In genomic region chr9:107020040-107020530, GRCh38 we compare ENCODE assay signal across 10 cellular contexts.
DNase-seq lines count a peak whose midpoint lies in the region; ATAC-seq and TF ChIP-seq lines count a peak whose summit lies in the region.
"Had no signal": no experiment of that assay in that cellular context is flagged by ENCODE, and none has a peak within 500 bp of the region (broad histone marks: within the 10 kb centered on the region; RNA-seq: fewer than 3 reads in every experiment).

No MANE protein-coding gene starts in this region.

- H3K4me1 ChIP-seq in BLaER1: peaks cover 49% of the 10 kb centered on the region
- H3K4me1 ChIP-seq in left lung: no peaks in the 10 kb centered on the region
- H3K4me1 ChIP-seq: body of pancreas had no signal

- H3K27me3 ChIP-seq in BLaER1: no peaks in the 10 kb centered on the region
- H3K27me3 ChIP-seq in left lung: no peaks in the 10 kb centered on the region

- H3K36me3 Mint-ChIP-seq in HFFc6 (ENCODE audit: low read depth): peaks cover 5% of the 10 kb centered on the region; the same call in 1 of the 2 replicates
- H3K36me3 Mint-ChIP-seq in activated T-cell treated with anti-CD3 and anti-CD28 coated beads, Interleukin-2, amount 50 U/mL, for 4 hours (ENCODE audit: insufficient read depth): no peaks in the 10 kb centered on the region
- H3K36me3 Mint-ChIP-seq: T-cell had no signal

- no peaks in the 10 kb centered on the region for H4K20me1 ChIP-seq in BLaER1

- no peak overlapping the region for H3K4me3 Mint-ChIP-seq in HFFc6
- no peak overlapping the region for H3K4me3 Mint-ChIP-seq in activated T-cell treated with anti-CD3 and anti-CD28 coated beads, Interleukin-2, amount 50 U/mL, for 4 hours
- H3K4me3 Mint-ChIP-seq: T-cell had no signal

- peak overlapping the region; percentile 62 for H3K4me2 ChIP-seq in BLaER1

- intact Hi-C loops in left lung (cut with DNase I): no loop called here

- H3K36me3 ChIP-seq in BLaER1: no peaks in the 10 kb centered on the region
- H3K36me3 ChIP-seq in left lung: no peaks in the 10 kb centered on the region

- H3K27ac ChIP-seq in BLaER1 (no peak overlapping the region), left lung (no peak overlapping the region)
- H3K27ac ChIP-seq: body of pancreas had no signal

- peaks cover 12% of the 10 kb centered on the region for H3K9me3 Mint-ChIP-seq in HFFc6
- H3K9me3 Mint-ChIP-seq in activated T-cell treated with anti-CD3 and anti-CD28 coated beads, Interleukin-2, amount 50 U/mL, for 4 hours: peaks cover 5% of the 10 kb centered on the region

- H3K9me3 ChIP-seq in BLaER1 (peaks cover 21% of the 10 kb centered on the region), left lung (peaks cover 0 to 10% of the 10 kb centered on the region in 2 donors)

- peak; percentile 81 for ATAC-seq in left lung
- ATAC-seq in activated T-cell treated with anti-CD3 and anti-CD28 coated beads, Interleukin-2, amount 50 U/mL, for 4 hours: no peak
- no peak for ATAC-seq in GM19324 (IDR thresholded peaks at IDR 0.05; ENCODE audit: low FRiP score, unreplicated experiment)
- ATAC-seq: body of pancreas had no signal

- H3K9ac ChIP-seq in BLaER1: no peak overlapping the region

- H3K4me1 Mint-ChIP-seq in HFFc6 (ENCODE audit: low read depth): peaks cover 28% of the 10 kb centered on the region
- peaks cover 7% of the 10 kb centered on the region for H3K4me1 Mint-ChIP-seq in activated T-cell treated with anti-CD3 and anti-CD28 coated beads, Interleukin-2, amount 50 U/mL, for 4 hours (ENCODE audit: low read depth)

- peak; percentile 91 for DNase-seq in HFFc6
- DNase-seq in astrocyte of the spinal cord (ENCODE audit: low read depth, low spot score): peak; percentile 98
- peak in 1 of 2 donors; percentile 34 for DNase-seq in left lung
- DNase-seq in activated T-cell treated with anti-CD3 and anti-CD28 coated beads, Interleukin-2, amount 50 U/mL, for 4 hours: no peak
- DNase-seq in NCI-H524 treated with DMSO at 0.1 percent for 48 hours (lab: John Stamatoyannopoulos, UW): no peak
- DNase-seq in SK-N-DZ (ENCODE audit: low spot score): no peak
- DNase-seq: T-cell had no signal

- TF ChIP-seq CTCF in HFFc6 (IDR thresholded peaks at IDR 0.05) (no peak), astrocyte of the spinal cord (IDR thresholded peaks at IDR 0.05; ENCODE audit: low read depth, low read length) (peak; percentile 13), left lung (IDR thresholded peaks at IDR 0.05) (no peak)

- H3K27ac Mint-ChIP-seq in HFFc6: peak overlapping the region; percentile 82
- H3K27ac Mint-ChIP-seq: T-cell had no signal

- in situ Hi-C loops in astrocyte of the spinal cord (cut with HindIII; ENCODE audit: low sequenced_read_pairs): no loop called here

- H3K4me3 ChIP-seq in BLaER1: no peak overlapping the region
- H3K4me3 ChIP-seq in astrocyte of the spinal cord (ENCODE audit: low read depth, low read length): no peak overlapping the region
- H3K4me3 ChIP-seq in left lung: no peak overlapping the region
- H3K4me3 ChIP-seq: body of pancreas had no signal

- H3K27me3 Mint-ChIP-seq in HFFc6 (ENCODE audit: insufficient read depth): peaks cover 23% of the 10 kb centered on the region
- no peaks in the 10 kb centered on the region for H3K27me3 Mint-ChIP-seq in activated T-cell treated with anti-CD3 and anti-CD28 coated beads, Interleukin-2, amount 50 U/mL, for 4 hours (ENCODE audit: low read depth)
- H3K27me3 Mint-ChIP-seq: T-cell had no signal

Comparison
In these comparisons a context has a peak if more than half of its experiments do, and no peak if none do; other contexts are left out.
1. DNase-seq: peak in HFFc6 (single experiment) and astrocyte of the spinal cord (single experiment); none in activated T-cell treated with anti-CD3 and anti-CD28 coated beads, Interleukin-2, amount 50 U/mL, for 4 hours (single experiment), NCI-H524 treated with DMSO at 0.1 percent for 48 hours (single experiment) and SK-N-DZ (single experiment).